In the genomic region with DNA sequence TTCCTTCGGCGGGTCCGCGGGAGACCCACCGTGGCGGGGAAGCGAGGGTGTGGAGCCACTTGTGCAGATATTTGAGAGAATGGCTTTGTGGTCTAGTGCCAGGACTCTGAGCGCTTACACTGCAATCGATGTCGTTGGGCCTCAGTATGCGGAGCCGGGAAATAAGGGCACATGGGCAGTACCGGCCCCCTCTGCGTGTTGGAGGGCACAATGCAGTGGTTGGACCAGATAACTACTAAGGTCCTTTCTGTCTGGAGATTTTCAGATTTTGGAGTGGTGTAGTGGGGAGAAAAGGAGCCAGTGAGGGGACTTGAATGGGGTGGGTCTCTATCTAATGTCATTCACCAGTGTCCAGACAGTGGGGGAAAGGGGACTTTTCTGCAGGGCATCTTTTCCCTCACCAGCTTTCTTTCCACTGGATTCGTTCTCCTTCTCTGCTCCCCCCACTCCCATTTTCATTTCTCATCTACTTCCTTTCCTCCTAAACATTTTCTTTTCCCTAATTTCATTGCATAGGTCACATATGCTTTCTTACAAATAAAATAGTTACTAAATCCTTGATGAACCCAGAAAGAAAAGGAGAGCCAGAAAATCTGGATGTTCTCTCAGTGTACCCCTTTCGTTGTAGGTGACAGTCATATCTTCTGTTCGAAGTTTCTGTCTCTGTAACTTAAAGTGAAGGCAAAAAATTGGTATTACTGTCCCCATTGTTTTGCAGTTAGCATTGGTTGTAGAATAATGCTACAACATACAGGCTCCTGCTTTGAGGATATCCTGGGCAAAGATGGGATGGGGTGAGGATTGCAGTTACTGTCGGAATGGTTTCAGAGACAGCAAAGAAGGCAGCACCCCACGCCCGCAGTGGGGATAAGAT, we compare ENCODE assay signal across 8 cellular contexts. TPM values are rescaled to one million over a fixed set of nuclear protein-coding genes. Genes with fewer than 3 reads are reported as not detected.
A peak's percentile ranks its signal among the peaks of the same experiment; 100 is the strongest.
DNase-seq lines count a peak whose midpoint lies in the region; ATAC-seq and TF ChIP-seq lines count a peak whose summit lies in the region.

No MANE protein-coding gene starts in this region.

- peak overlapping the region; percentile 70 for H3K27ac Mint-ChIP-seq in activated naive CD4-positive, alpha-beta T cell treated with anti-CD3 and anti-CD28 coated beads for 36 hours

- H3K9ac ChIP-seq in SK-N-SH (peak overlapping the region; percentile 90), fibroblast of lung (ENCODE audit: insufficient read depth, low read length) (peak overlapping the region; percentile 98)

- H4K20me1 ChIP-seq in SK-N-SH (ENCODE audit: insufficient read depth) (no peaks in the 10 kb centered on the region; the same call in 1 of the 2 replicates), fibroblast of lung (ENCODE audit: control insufficient read depth, extremely low read depth, insufficient read depth, low read length) (no peaks in the 10 kb centered on the region)

- H3K36me3 ChIP-seq in SK-N-SH (replicated peaks in 1 of 2; ENCODE audit: control insufficient read depth in 1 of 2, insufficient read depth in 2 of 2, low read length in 1 of 2) (no peaks in the 10 kb centered on the region), fibroblast of lung (ENCODE audit: control insufficient read depth, insufficient read depth, low read length) (peaks cover 3% of the 10 kb centered on the region)

- no peaks in the 10 kb centered on the region for H3K79me2 ChIP-seq in SK-N-SH (ENCODE audit: insufficient read depth)
- H3K79me2 ChIP-seq in fibroblast of lung (ENCODE audit: control insufficient read depth, insufficient read depth, low read length), result peaks cover 43% of the 10 kb centered on the region

- ATAC-seq in GM19035 (IDR thresholded peaks at IDR 0.05; ENCODE audit: unreplicated experiment) (no peak), HG03457 (IDR thresholded peaks at IDR 0.05; ENCODE audit: unreplicated experiment) (no peak)

- peak overlapping the region; percentile 90 for H3K4me3 Mint-ChIP-seq in activated naive CD4-positive, alpha-beta T cell treated with anti-CD3 and anti-CD28 coated beads for 36 hours

- peaks cover 6% of the 10 kb centered on the region for H3F3A ChIP-seq in SK-N-SH (replicated peaks; ENCODE audit: insufficient read depth)

- peaks cover 4 to 32% of the 10 kb centered on the region in 2 experiments; a peak in 2 of 4 replicates for H3K4me1 ChIP-seq in SK-N-SH (ENCODE audit: control insufficient read depth in 1 of 2, insufficient read depth in 2 of 2, low read depth in 1 of 2, low read length in 1 of 2)
- H3K4me1 ChIP-seq in fibroblast of lung (ENCODE audit: control insufficient read depth, extremely low read depth, insufficient read depth, low read length), result peaks cover 12% of the 10 kb centered on the region

- peaks cover 30% of the 10 kb centered on the region for H3K27me3 ChIP-seq in SK-N-SH (ENCODE audit: insufficient read depth)
- peaks cover 30% of the 10 kb centered on the region for H3K27me3 ChIP-seq in fibroblast of lung (ENCODE audit: control insufficient read depth, insufficient read depth, low read length)

- 0 out of 2 replicates have a peak, but pooled peaks have one; percentile 6 for TF ChIP-seq CTCF in SK-N-SH (IDR thresholded peaks at IDR 0.05)
- TF ChIP-seq CTCF in fibroblast of lung (conservative IDR thresholded peaks at IDR 0.05 in 1 of 2, IDR thresholded peaks at IDR 0.05 in 1 of 2; ENCODE audit: low read depth in 1 of 2, low read length in 2 of 2), result no peak

- TF ChIP-seq RAD21 in SK-N-SH (IDR thresholded peaks at IDR 0.05; ENCODE audit: low read length), result no peak

- H3K27ac ChIP-seq in SK-N-SH (ENCODE audit: low read depth in 2 of 2, low read length in 1 of 2) (no peak overlapping the region; a peak in 1 of 4 replicates), fibroblast of lung (ENCODE audit: insufficient read depth, low read length) (peak overlapping the region; percentile 95)

- H2AFZ ChIP-seq in SK-N-SH (ENCODE audit: low read depth) (no peak overlapping the region), fibroblast of lung (ENCODE audit: low read length) (no peak overlapping the region)

- peaks cover 40% of the 10 kb centered on the region for H3K36me3 Mint-ChIP-seq in activated naive CD4-positive, alpha-beta T cell treated with anti-CD3 and anti-CD28 coated beads for 36 hours (ENCODE audit: low read depth)

- CTCF ChIA-PET in activated naive CD4-positive, alpha-beta T cell treated with anti-CD3 and anti-CD28 coated beads for 36 hours (lab: Charles Lee), result interaction anchor here (0.7 to 3.0 kb wide), 3 partner anchors 20 to 132 kb away, joined by 3 to 15 read pairs (median 14); no protein-coding TSS in a partner anchor
- CTCF ChIA-PET in SK-N-SH (lab: Yijun Ruan, JAX), result interaction anchor here (0.6 to 5.2 kb wide), 30 partner anchors 9 to 370 kb away, joined by 3 to 49 read pairs (median 3); no protein-coding TSS in a partner anchor

- peaks cover 67% of the 10 kb centered on the region for H3K4me1 Mint-ChIP-seq in activated naive CD4-positive, alpha-beta T cell treated with anti-CD3 and anti-CD28 coated beads for 36 hours (ENCODE audit: low read depth)

- H3K9me2 ChIP-seq in SK-N-SH, result no peaks in the 10 kb centered on the region

- H3K4me2 ChIP-seq in SK-N-SH, result peak overlapping the region; percentile 97
- peak overlapping the region; percentile 73 for H3K4me2 ChIP-seq in fibroblast of lung (ENCODE audit: extremely low read depth, insufficient read depth, low read length)

- H3K9me3 ChIP-seq in SK-N-SH (no peaks in the 10 kb centered on the region), fibroblast of lung (ENCODE audit: control insufficient read depth, insufficient read depth, low read depth, low read length) (no peaks in the 10 kb centered on the region)

- H3K4me3 ChIP-seq in SK-N-SH (ENCODE audit: low read depth in 2 of 2, low read length in 1 of 2), result peak overlapping the region; percentile 67 to 71
- H3K4me3 ChIP-seq in fibroblast of lung (replicated peaks in 1 of 4; ENCODE audit: control extremely low read depth in 1 of 4, insufficient read depth in 1 of 4, low read depth in 3 of 4, low read length in 4 of 4), result peak overlapping the region; percentile 65 to 87 (median 78)
- H3K4me3 ChIP-seq in skeletal muscle cell (ENCODE audit: low read depth, low read length), result peak overlapping the region; percentile 70

- POLR2A ChIA-PET in SK-N-SH (lab: Yijun Ruan, JAX), result interaction anchor here (0.6 to 2.5 kb wide), 4 partner anchors 18 to 91 kb away, joined by 3 to 41 read pairs (median 8); no protein-coding TSS in a partner anchor

- DNase-seq in activated naive CD4-positive, alpha-beta T cell treated with anti-CD3 and anti-CD28 coated beads for 36 hours, result no peak
- no peak for DNase-seq in activated naive CD4-positive, alpha-beta T cell (lab: John Stamatoyannopoulos, UW)
- DNase-seq in SK-N-SH (no peak), fibroblast of lung (ENCODE audit: low read depth in 2 of 2) (peak; percentile 23 to 37), skeletal muscle cell (ENCODE audit: low read depth) (no peak)
- no peak for DNase-seq in central memory CD4-positive, alpha-beta T cell

- intact Hi-C loops in activated naive CD4-positive, alpha-beta T cell treated with anti-CD3 and anti-CD28 coated beads for 36 hours (cut with micrococcal nuclease), result loop anchor here (2.0 to 5.0 kb wide), 3 partner anchors 181 to 575 kb away; partner anchors contain the start of genes DTL, INTS7, NSL1 and PACC1

- no peak for TF ChIP-seq EP300 in SK-N-SH (IDR thresholded peaks at IDR 0.05; ENCODE audit: borderline replicate concordance in 1 of 2, low read depth in 1 of 2, low read length in 1 of 2)

- 39% methylated on average over 16 of the region's 20 CpGs for WGBS in SK-N-SH (ENCODE audit: low lambda C conversion rate)

- peaks cover 32% of the 10 kb centered on the region for H3K27me3 Mint-ChIP-seq in activated naive CD4-positive, alpha-beta T cell treated with anti-CD3 and anti-CD28 coated beads for 36 hours (ENCODE audit: low read depth)

- H3K9me3 Mint-ChIP-seq in activated naive CD4-positive, alpha-beta T cell treated with anti-CD3 and anti-CD28 coated beads for 36 hours, result no peaks in the 10 kb centered on the region

TF ChIP-seq in SK-N-SH, 30 proteins besides CTCF, POLR2A, EP300 and RAD21 (continues in another document):
- TF ChIP-seq RXRA (IDR thresholded peaks at IDR 0.05; ENCODE audit: borderline replicate concordance, low read depth) (no peak), RFX5 (IDR thresholded peaks at IDR 0.05; ENCODE audit: low read length) (no peak), NRF1 (IDR thresholded peaks at IDR 0.05; ENCODE audit: low read depth, low read length) (no peak), USF2 (IDR thresholded peaks at IDR 0.05; ENCODE audit: borderline replicate concordance, low read depth, low read length) (no peak), JUND (IDR thresholded peaks at IDR 0.05) (no peak), YY1 (IDR thresholded peaks at IDR 0.05; ENCODE audit: low read depth) (no peak)
- TF ChIP-seq, protein P1, sequence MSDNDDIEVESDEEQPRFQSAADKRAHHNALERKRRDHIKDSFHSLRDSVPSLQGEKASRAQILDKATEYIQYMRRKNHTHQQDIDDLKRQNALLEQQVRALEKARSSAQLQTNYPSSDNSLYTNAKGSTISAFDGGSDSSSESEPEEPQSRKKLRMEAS (IDR thresholded peaks at IDR 0.05; ENCODE audit: low read depth), result no peak
- TF ChIP-seq, protein P2, sequence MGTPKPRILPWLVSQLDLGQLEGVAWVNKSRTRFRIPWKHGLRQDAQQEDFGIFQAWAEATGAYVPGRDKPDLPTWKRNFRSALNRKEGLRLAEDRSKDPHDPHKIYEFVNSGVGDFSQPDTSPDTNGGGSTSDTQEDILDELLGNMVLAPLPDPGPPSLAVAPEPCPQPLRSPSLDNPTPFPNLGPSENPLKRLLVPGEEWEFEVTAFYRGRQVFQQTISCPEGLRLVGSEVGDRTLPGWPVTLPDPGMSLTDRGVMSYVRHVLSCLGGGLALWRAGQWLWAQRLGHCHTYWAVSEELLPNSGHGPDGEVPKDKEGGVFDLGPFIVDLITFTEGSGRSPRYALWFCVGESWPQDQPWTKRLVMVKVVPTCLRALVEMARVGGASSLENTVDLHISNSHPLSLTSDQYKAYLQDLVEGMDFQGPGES (IDR thresholded peaks at IDR 0.05; ENCODE audit: low read depth, low read length), result no peak

RNA-seq across cellular contexts. Expression of gene ATF3, which starts 1.4 kb away (rescaled TPM):
- total RNA-seq in activated naive CD4-positive, alpha-beta T cell treated with anti-CD3 and anti-CD28 coated beads for 36 hours, result 10 to 100 TPM; 67.4 to 67.7 TPM
- 29.7 TPM in 2 replicates for polyA plus RNA-seq in SK-N-SH (2012; rRNA removed)
- 16.4 and 25.6 TPM in 2 replicates for polyA plus RNA-seq in SK-N-SH (2012; cell fraction: cytosol; rRNA removed)
- 75.2 and 130 TPM in 2 replicates for polyA plus RNA-seq in SK-N-SH (2012; cell fraction: nucleus; rRNA removed)
- total RNA-seq in fibroblast of lung, result 14.1 and 35.7 TPM in 2 replicates
- polyA plus RNA-seq in fibroblast of lung, result 12.4 and 33.8 TPM in 2 replicates
- polyA plus RNA-seq in fibroblast of lung (2012), result 9.8 and 31.1 TPM in 2 replicates
- polyA minus RNA-seq in fibroblast of lung (ENCODE audit: low replicate concordance), result 12.8 and 15.8 TPM in 2 replicates

Comparison
In these comparisons a context has a peak if more than half of its experiments do, and no peak if none do; other contexts are left out.
1. DNase-seq: peak in fibroblast of lung (2 of 2); none in activated naive CD4-positive, alpha-beta T cell treated with anti-CD3 and anti-CD28 coated beads for 36 hours (single experiment), activated naive CD4-positive, alpha-beta T cell (0 of 4), SK-N-SH (single experiment), skeletal muscle cell (single experiment) and central memory CD4-positive, alpha-beta T cell (single experiment).
2. Peak in every context shown above with its lines, with median percentiles within 50 percentile points of each other: H3K4me3 ChIP-seq.